ENCODE assay signal across 21 cellular contexts in genomic region chr1:193794239-193794638, GRCh38.
DNase-seq lines count a peak whose midpoint lies in the region; ATAC-seq, FAIRE-seq and TF ChIP-seq lines count a peak whose summit lies in the region.
"Had no signal": no experiment of that assay in that cellular context is flagged by ENCODE, and none has a peak within 500 bp of the region (broad histone marks: within the 10 kb centered on the region; RNA-seq: fewer than 3 reads in every experiment).

No MANE protein-coding gene starts in this region.

- TF ChIP-seq RAD21 in IMR-90 (IDR thresholded peaks at IDR 0.05; ENCODE audit: low read length), result no peak

- CTCF ChIA-PET in IMR-90 (lab: Yijun Ruan, JAX), result no interaction called here

- TF ChIP-seq CTCF in D721Med (IDR thresholded peaks at IDR 0.05; ENCODE audit: insufficient read depth, missing control alignments), result no peak
- no peak for TF ChIP-seq CTCF in IMR-90 (conservative IDR thresholded peaks at IDR 0.05; ENCODE audit: low read depth, low read length)
- TF ChIP-seq CTCF in VCaP (conservative IDR thresholded peaks at IDR 0.05), result no peak

- no peak overlapping the region for H2AFZ ChIP-seq in IMR-90 (replicated peaks; ENCODE audit: low read length, poor library complexity)

- no peaks in the 10 kb centered on the region for H3K4me1 ChIP-seq in IMR-90 (ENCODE audit: control insufficient read depth, insufficient read depth, low read length)
- H3K4me1 ChIP-seq: esophagus squamous epithelium had no signal

- POLR2A ChIA-PET in IMR-90 (lab: Charles Lee; ENCODE audit: unreplicated experiment), result no interaction called here

- WGBS in IMR-90 (ENCODE audit: extremely low coverage in 2 of 2, insufficient read length in 1 of 2), 2 experiments, result 50% methylated on average over 1 of the region's 4 CpGs; no CpG with 5 or more reads in 1 of the 2 experiments

- ATAC-seq in IMR-90 (ENCODE audit: low read depth) (no peak; the same call in 1 of the 2 replicates), HG03025 (IDR thresholded peaks at IDR 0.05; ENCODE audit: low FRiP score, unreplicated experiment) (no peak), HG02678 (IDR thresholded peaks at IDR 0.05; ENCODE audit: unreplicated experiment) (no peak)
- ATAC-seq: effector memory CD8-positive, alpha-beta T cell; sciatic nerve; stimulated activated naive B cell treated with anti-CD40 and anti-IgM and Interleukin-4, amounts not matched to agents 10 μg/mL and 1 μg/mL and 100 μg/mL, for 72 hours had no signal

- intact Hi-C loops in IMR-90 (cut with micrococcal nuclease), result no loop called here

- no peak overlapping the region for H4K91ac ChIP-seq in IMR-90 (ENCODE audit: insufficient read depth, low read depth, low read length)

- H4K8ac ChIP-seq in IMR-90 (ENCODE audit: low read depth in 2 of 2, low read length in 2 of 2), result no peak overlapping the region

- H3K4ac ChIP-seq in IMR-90 (ENCODE audit: low read depth, low read length), result no peak overlapping the region

- no peaks in the 10 kb centered on the region for H3K9me1 ChIP-seq in IMR-90 (ENCODE audit: insufficient read depth, low read length)

- H3K56ac ChIP-seq in IMR-90 (ENCODE audit: extremely low read depth, insufficient read depth, low read length), result no peak overlapping the region

- no peak overlapping the region for H2BK20ac ChIP-seq in IMR-90 (ENCODE audit: low read depth, low read length)

- no peak overlapping the region for H2BK120ac ChIP-seq in IMR-90 (ENCODE audit: low read depth, low read length)

- dilution Hi-C loops in IMR-90 (cut with HindIII; ENCODE audit: low sequenced_read_pairs, unreplicated experiment), result no loop called here

- in situ Hi-C loops in IMR-90 (cut with MboI; ENCODE audit: low sequenced_read_pairs), result no loop called here

- FAIRE-seq in D721Med (lab: Jason Lieb, UNC), result peak; percentile 95

- H3K27me3 ChIP-seq in IMR-90 (ENCODE audit: control insufficient read depth, insufficient read depth, low read length), result no peaks in the 10 kb centered on the region
- H3K27me3 ChIP-seq: esophagus squamous epithelium had no signal

- H2BK5ac ChIP-seq in IMR-90 (ENCODE audit: low read depth, low read length, poor library complexity, severe bottlenecking), result no peak overlapping the region

- H3K9ac ChIP-seq in IMR-90 (ENCODE audit: low read depth, low read length), result no peak overlapping the region

- TF ChIP-seq POLR2A in IMR-90 (IDR thresholded peaks at IDR 0.05; ENCODE audit: low read depth, low read length), result no peak

- no peak overlapping the region for H2AK9ac ChIP-seq in IMR-90 (replicated peaks; ENCODE audit: low read depth, low read length, poor library complexity)

- no TSS peak for BruUV-seq in IMR-90 (replicated peaks; lab: Mats Ljungman, UMichigan)

- H3K79me1 ChIP-seq in IMR-90 (ENCODE audit: low read depth in 1 of 2, low read length in 2 of 2), result no peaks in the 10 kb centered on the region

- no peak overlapping the region for H3K4me2 ChIP-seq in IMR-90 (ENCODE audit: low read depth, low read length)

- no peaks in the 10 kb centered on the region for H4K20me1 ChIP-seq in IMR-90 (ENCODE audit: insufficient read depth, low read length)

- no peak overlapping the region for H3K27ac ChIP-seq in IMR-90 (ENCODE audit: insufficient read depth, low read length)
- H3K27ac ChIP-seq in VCaP, result peak overlapping the region; percentile 45
- H3K27ac ChIP-seq: esophagus squamous epithelium, thoracic aorta, WERI-Rb-1 had no signal

- no peak overlapping the region for H4K5ac ChIP-seq in IMR-90 (ENCODE audit: low read depth, low read length)

- no peak overlapping the region for H3K23ac ChIP-seq in IMR-90 (ENCODE audit: low read depth, low read length)

- no peaks in the 10 kb centered on the region for H3K36me3 ChIP-seq in IMR-90 (ENCODE audit: control insufficient read depth, insufficient read depth, low read length)
- H3K36me3 ChIP-seq: esophagus squamous epithelium, thoracic aorta, WERI-Rb-1 had no signal

- no peak overlapping the region for H3K18ac ChIP-seq in IMR-90 (ENCODE audit: low read depth, low read length)

- H3K4me3 ChIP-seq in IMR-90 (ENCODE audit: insufficient read depth, low read depth, low read length), result no peak overlapping the region
- H3K4me3 ChIP-seq: esophagus squamous epithelium, thoracic aorta had no signal

- no peaks in the 10 kb centered on the region for H3K9me3 ChIP-seq in IMR-90 (ENCODE audit: control insufficient read depth, insufficient read depth, low read length)
- H3K9me3 ChIP-seq: esophagus squamous epithelium, thoracic aorta had no signal

- no peak overlapping the region for H3K14ac ChIP-seq in IMR-90 (replicated peaks; ENCODE audit: low read depth, low read length)

- H2AK5ac ChIP-seq in IMR-90 (ENCODE audit: low read depth, low read length), result no peak overlapping the region

- DNase-seq in D721Med (ENCODE audit: insufficient read length, low spot score) (no peak), IMR-90 (peak; percentile 3), left kidney (ENCODE audit: low read depth, low spot score) (peak; percentile 4), T-helper 1 cell (no peak), KG1 (lab: John Stamatoyannopoulos, UW) (no peak)
- DNase-seq: activated T-cell treated with anti-CD3 and anti-CD28 coated beads for 4 hours; anterior cingulate cortex; DND-41; effector memory CD8-positive, alpha-beta T cell; esophagus squamous epithelium; head of caudate nucleus; NCI-H1930; NCI-H446 treated with DMSO at 0.1 percent for 48 hours; SHP77; stimulated activated naive B cell treated with anti-CD40 and anti-IgM and Interleukin-4, amounts not matched to agents 10 μg/mL and 1 μg/mL and 100 μg/mL, for 72 hours; WERI-Rb-1 had no signal

- H2BK15ac ChIP-seq in IMR-90 (ENCODE audit: low read depth, low read length), result no peak overlapping the region

TF ChIP-seq in IMR-90, 13 proteins besides CTCF, POLR2A, EP300 and RAD21:
- TF ChIP-seq USF2 (IDR thresholded peaks at IDR 0.05; ENCODE audit: low read depth, low read length), result no peak
TF ChIP-seq in IMR-90: peak in this region for 0.

Comparison
In these comparisons a context has a peak if more than half of its experiments do, and no peak if none do; other contexts are left out.
1. DNase-seq: peak in IMR-90 (single experiment) and left kidney (single experiment); none in D721Med (single experiment), T-helper 1 cell (0 of 5) and KG1 (single experiment).